ENCODE assay signal across 2 cellular contexts in the genomic region with DNA sequence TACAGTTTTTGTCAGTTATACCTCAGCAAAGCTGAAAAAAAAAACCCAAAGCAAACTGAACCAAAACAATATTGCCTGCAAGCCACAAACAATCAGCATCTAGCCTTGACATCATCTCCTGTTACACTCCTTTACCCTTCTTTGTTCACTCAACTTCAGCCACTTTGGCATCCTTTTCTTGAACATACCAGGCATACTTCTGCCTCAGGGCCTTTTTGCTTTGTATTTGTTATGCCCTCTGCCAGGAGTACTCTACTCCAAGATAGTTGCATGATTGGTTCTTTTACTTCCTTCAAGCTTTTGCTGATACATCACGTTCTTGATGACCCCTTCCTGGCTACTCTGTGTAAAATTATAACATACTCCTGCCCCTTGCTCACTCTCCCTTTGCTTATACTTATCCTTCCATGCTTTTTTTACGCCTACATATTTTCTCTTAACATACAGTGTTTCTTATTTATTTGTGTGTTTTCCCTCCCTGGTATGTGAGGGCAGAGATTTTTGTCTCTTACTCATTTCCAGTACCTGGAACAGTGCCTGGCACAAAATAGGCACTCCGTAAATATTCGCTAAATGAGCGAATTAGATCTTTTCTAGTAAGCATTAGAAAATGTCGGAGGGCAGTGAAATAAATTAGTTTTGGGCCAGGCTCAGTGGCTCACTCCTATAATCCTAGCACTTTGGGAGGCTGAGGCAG.
A peak's percentile ranks its signal among the peaks of the same experiment; 100 is the strongest.
TF ChIP-seq lines count a peak whose summit lies in the region.

No MANE protein-coding gene starts in this region.

TF ChIP-seq in A549, 52 proteins besides CTCF, POLR2A, EP300 and RAD21 (continues in another document):
- TF ChIP-seq BHLHE40 (IDR thresholded peaks at IDR 0.05; ENCODE audit: low read depth, low read length): no peak
- TF ChIP-seq POLR2AphosphoS2 (conservative IDR thresholded peaks at IDR 0.05; ENCODE audit: low read length): no peak
- TF ChIP-seq, protein P1, sequence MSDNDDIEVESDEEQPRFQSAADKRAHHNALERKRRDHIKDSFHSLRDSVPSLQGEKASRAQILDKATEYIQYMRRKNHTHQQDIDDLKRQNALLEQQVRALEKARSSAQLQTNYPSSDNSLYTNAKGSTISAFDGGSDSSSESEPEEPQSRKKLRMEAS (IDR thresholded peaks at IDR 0.05): peak; percentile 28; the same call in 1 of the 2 replicates
- no peak for TF ChIP-seq HOXA7 (CRISPR knock-in tag; IDR thresholded peaks at IDR 0.05)
- no peak for TF ChIP-seq ZSCAN20 (CRISPR knock-in tag; IDR thresholded peaks at IDR 0.05)
- TF ChIP-seq, protein P2, sequence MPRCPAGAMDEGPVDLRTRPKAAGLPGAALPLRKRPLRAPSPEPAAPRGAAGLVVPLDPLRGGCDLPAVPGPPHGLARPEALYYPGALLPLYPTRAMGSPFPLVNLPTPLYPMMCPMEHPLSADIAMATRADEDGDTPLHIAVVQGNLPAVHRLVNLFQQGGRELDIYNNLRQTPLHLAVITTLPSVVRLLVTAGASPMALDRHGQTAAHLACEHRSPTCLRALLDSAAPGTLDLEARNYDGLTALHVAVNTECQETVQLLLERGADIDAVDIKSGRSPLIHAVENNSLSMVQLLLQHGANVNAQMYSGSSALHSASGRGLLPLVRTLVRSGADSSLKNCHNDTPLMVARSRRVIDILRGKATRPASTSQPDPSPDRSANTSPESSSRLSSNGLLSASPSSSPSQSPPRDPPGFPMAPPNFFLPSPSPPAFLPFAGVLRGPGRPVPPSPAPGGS (IDR thresholded peaks at IDR 0.05): no peak
- no peak for TF ChIP-seq TFCP2L1 (CRISPR knock-in tag; IDR thresholded peaks at IDR 0.05)
- TF ChIP-seq JUN (IDR thresholded peaks at IDR 0.05): peak in 1 of 2 experiments; percentile 38; a peak in 2 of 5 replicates
- no peak for TF ChIP-seq PHF8 (IDR thresholded peaks at IDR 0.05; ENCODE audit: borderline replicate concordance, low read depth)
- no peak for TF ChIP-seq MYC (IDR thresholded peaks at IDR 0.05; ENCODE audit: borderline replicate concordance, low read length)
- TF ChIP-seq HEYL (CRISPR knock-in tag; IDR thresholded peaks at IDR 0.05): no peak
- no peak for TF ChIP-seq FOSL2 (IDR thresholded peaks at IDR 0.05)
- no peak; the same call in 1 of the 2 replicates for TF ChIP-seq FOSL2 (CRISPR knock-in tag; IDR thresholded peaks at IDR 0.05)
- TF ChIP-seq GATA3 (IDR thresholded peaks at IDR 0.05; ENCODE audit: borderline replicate concordance): peak; percentile 35; the same call in 1 of the 2 replicates
- no peak for TF ChIP-seq TP53 (CRISPR knock-in tag; IDR thresholded peaks at IDR 0.05)
- TF ChIP-seq, protein P3, sequence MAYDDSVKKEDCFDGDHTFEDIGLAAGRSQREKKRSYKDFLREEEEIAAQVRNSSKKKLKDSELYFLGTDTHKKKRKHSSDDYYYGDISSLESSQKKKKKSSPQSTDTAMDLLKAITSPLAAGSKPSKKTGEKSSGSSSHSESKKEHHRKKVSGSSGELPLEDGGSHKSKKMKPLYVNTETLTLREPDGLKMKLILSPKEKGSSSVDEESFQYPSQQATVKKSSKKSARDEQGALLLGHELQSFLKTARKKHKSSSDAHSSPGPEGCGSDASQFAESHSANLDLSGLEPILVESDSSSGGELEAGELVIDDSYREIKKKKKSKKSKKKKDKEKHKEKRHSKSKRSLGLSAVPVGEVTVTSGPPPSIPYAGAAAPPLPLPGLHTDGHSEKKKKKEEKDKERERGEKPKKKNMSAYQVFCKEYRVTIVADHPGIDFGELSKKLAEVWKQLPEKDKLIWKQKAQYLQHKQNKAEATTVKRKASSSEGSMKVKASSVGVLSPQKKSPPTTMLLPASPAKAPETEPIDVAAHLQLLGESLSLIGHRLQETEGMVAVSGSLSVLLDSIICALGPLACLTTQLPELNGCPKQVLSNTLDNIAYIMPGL (CRISPR knock-in tag; IDR thresholded peaks at IDR 0.05; ENCODE audit: borderline replicate concordance): no peak
- TF ChIP-seq NFE2L2 (conservative IDR thresholded peaks at IDR 0.05; ENCODE audit: low read length): no peak
- TF ChIP-seq ZNF302 (CRISPR knock-in tag; IDR thresholded peaks at IDR 0.05): no peak
- TF ChIP-seq HDAC2 (IDR thresholded peaks at IDR 0.05): no peak
- TF ChIP-seq, protein P4, sequence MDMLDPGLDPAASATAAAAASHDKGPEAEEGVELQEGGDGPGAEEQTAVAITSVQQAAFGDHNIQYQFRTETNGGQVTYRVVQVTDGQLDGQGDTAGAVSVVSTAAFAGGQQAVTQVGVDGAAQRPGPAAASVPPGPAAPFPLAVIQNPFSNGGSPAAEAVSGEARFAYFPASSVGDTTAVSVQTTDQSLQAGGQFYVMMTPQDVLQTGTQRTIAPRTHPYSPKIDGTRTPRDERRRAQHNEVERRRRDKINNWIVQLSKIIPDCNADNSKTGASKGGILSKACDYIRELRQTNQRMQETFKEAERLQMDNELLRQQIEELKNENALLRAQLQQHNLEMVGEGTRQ (IDR thresholded peaks at IDR 0.05): no peak
- TF ChIP-seq CHD2 (IDR thresholded peaks at IDR 0.05; ENCODE audit: low read length, partially characterized antibody): no peak
- TF ChIP-seq, protein P5, sequence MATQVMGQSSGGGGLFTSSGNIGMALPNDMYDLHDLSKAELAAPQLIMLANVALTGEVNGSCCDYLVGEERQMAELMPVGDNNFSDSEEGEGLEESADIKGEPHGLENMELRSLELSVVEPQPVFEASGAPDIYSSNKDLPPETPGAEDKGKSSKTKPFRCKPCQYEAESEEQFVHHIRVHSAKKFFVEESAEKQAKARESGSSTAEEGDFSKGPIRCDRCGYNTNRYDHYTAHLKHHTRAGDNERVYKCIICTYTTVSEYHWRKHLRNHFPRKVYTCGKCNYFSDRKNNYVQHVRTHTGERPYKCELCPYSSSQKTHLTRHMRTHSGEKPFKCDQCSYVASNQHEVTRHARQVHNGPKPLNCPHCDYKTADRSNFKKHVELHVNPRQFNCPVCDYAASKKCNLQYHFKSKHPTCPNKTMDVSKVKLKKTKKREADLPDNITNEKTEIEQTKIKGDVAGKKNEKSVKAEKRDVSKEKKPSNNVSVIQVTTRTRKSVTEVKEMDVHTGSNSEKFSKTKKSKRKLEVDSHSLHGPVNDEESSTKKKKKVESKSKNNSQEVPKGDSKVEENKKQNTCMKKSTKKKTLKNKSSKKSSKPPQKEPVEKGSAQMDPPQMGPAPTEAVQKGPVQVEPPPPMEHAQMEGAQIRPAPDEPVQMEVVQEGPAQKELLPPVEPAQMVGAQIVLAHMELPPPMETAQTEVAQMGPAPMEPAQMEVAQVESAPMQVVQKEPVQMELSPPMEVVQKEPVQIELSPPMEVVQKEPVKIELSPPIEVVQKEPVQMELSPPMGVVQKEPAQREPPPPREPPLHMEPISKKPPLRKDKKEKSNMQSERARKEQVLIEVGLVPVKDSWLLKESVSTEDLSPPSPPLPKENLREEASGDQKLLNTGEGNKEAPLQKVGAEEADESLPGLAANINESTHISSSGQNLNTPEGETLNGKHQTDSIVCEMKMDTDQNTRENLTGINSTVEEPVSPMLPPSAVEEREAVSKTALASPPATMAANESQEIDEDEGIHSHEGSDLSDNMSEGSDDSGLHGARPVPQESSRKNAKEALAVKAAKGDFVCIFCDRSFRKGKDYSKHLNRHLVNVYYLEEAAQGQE (IDR thresholded peaks at IDR 0.05): no peak
- TF ChIP-seq, protein P6, sequence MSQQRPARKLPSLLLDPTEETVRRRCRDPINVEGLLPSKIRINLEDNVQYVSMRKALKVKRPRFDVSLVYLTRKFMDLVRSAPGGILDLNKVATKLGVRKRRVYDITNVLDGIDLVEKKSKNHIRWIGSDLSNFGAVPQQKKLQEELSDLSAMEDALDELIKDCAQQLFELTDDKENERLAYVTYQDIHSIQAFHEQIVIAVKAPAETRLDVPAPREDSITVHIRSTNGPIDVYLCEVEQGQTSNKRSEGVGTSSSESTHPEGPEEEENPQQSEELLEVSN (IDR thresholded peaks at IDR 0.05; ENCODE audit: borderline replicate concordance, low read depth): no peak
- TF ChIP-seq CHD4 (IDR thresholded peaks at IDR 0.05; ENCODE audit: borderline replicate concordance): no peak
- TF ChIP-seq HOXB13 (CRISPR knock-in tag; IDR thresholded peaks at IDR 0.05; ENCODE audit: low read depth): no peak

TF ChIP-seq in IMR-90, 13 proteins besides CTCF, POLR2A, EP300 and RAD21:
- TF ChIP-seq BHLHE40 (IDR thresholded peaks at IDR 0.05; ENCODE audit: low read depth, low read length) (no peak; the same call in 1 of the 2 replicates), MAFK (IDR thresholded peaks at IDR 0.05; ENCODE audit: low read depth, low read length) (peak; percentile 64)
